7 cellular contexts compared by ENCODE assay signal in genomic region chr17:75412455-75413317, GRCh38. TPM values are rescaled to one million over a fixed set of nuclear protein-coding genes. Genes with fewer than 3 reads are reported as not detected.
DNase-seq lines count a peak whose midpoint lies in the region; ATAC-seq and TF ChIP-seq lines count a peak whose summit lies in the region.

No MANE protein-coding gene starts in this region.

- no peak for TF ChIP-seq EP300 in neural cell (conservative IDR thresholded peaks at IDR 0.05; ENCODE audit: poor library complexity, severe bottlenecking)

- no peaks in the 10 kb centered on the region for H3K9me3 Mint-ChIP-seq in activated T-cell treated with anti-CD3 and anti-CD28 coated beads, Interleukin-2, amount 50 U/mL, for 4 hours

- H3K27ac ChIP-seq in KMS-11 (no peak overlapping the region), PC-3 (ENCODE audit: low read length) (no peak overlapping the region), neural cell (ENCODE audit: low read length) (no peak overlapping the region), substantia nigra (ENCODE audit: low read depth, low read length, poor library complexity, severe bottlenecking) (no peak overlapping the region)

- peaks cover 6% of the 10 kb centered on the region for H3K4me1 ChIP-seq in KMS-11 (ENCODE audit: low read depth, poor library complexity, severe bottlenecking)
- H3K4me1 ChIP-seq in PC-3 (ENCODE audit: insufficient read depth, low read length) = 0 out of 2 replicates have a peak, but pooled peaks cover 3% of the 10 kb centered on the region

- peaks cover 7% of the 10 kb centered on the region for H3K27me3 Mint-ChIP-seq in activated T-cell treated with anti-CD3 and anti-CD28 coated beads, Interleukin-2, amount 50 U/mL, for 4 hours (ENCODE audit: low read depth)

- H3K9ac ChIP-seq in KMS-11 (no peak overlapping the region), PC-3 (ENCODE audit: low read length) (no peak overlapping the region), neural cell (ENCODE audit: low read length) (peak overlapping the region; percentile 16)

- CTCF ChIA-PET in PC-3 (lab: Charles Lee) = interaction anchor here (0.6 to 1.5 kb wide), 7 partner anchors 66 to 450 kb away, joined by 3 to 12 read pairs (median 3); partner anchors contain the start of genes MIF4GD and SLC25A19

- H3K36me3 ChIP-seq in KMS-11 (ENCODE audit: insufficient read depth) (no peaks in the 10 kb centered on the region), PC-3 (ENCODE audit: low read depth, low read length) (no peaks in the 10 kb centered on the region), neural cell (ENCODE audit: insufficient read depth, low read length) (no peaks in the 10 kb centered on the region)

- H3K9me3 ChIP-seq in PC-3 (ENCODE audit: low read length) = no peaks in the 10 kb centered on the region
- no peaks in the 10 kb centered on the region for H3K9me3 ChIP-seq in neural cell (ENCODE audit: low read length)

- intact Hi-C loops in PC-3 (cut with micrococcal nuclease) = loop anchor here (2.0 to 10.0 kb wide), 3 partner anchors 142 to 298 kb away; partner anchors contain the start of genes MIF4GD and NUP85

- no peak overlapping the region for H3K4me3 ChIP-seq in KMS-11 (IDR thresholded peaks at IDR 0.05; ENCODE audit: insufficient read depth, low read depth, low read length)
- peak overlapping the region; percentile 42 for H3K4me3 ChIP-seq in PC-3 (ENCODE audit: low read length)
- no peak overlapping the region for H3K4me3 ChIP-seq in neural cell (ENCODE audit: low read length)

- TF ChIP-seq CTCF in GM12874 (IDR thresholded peaks at IDR 0.05; ENCODE audit: insufficient read depth, low read depth, low read length) = peak; percentile 80
- peak; percentile 87 for TF ChIP-seq CTCF in KMS-11 (conservative IDR thresholded peaks at IDR 0.05; ENCODE audit: low read depth, low read length)
- TF ChIP-seq CTCF in PC-3 (conservative IDR thresholded peaks at IDR 0.05; ENCODE audit: low read depth, low read length) = peak; percentile 91
- peak; percentile 91 for TF ChIP-seq CTCF in neural cell (IDR thresholded peaks at IDR 0.05; ENCODE audit: poor library complexity, severe bottlenecking)

- peak overlapping the region; percentile 48 for H3K4me3 Mint-ChIP-seq in activated T-cell treated with anti-CD3 and anti-CD28 coated beads, Interleukin-2, amount 50 U/mL, for 4 hours

- no peaks in the 10 kb centered on the region for H3K79me2 ChIP-seq in KMS-11 (ENCODE audit: insufficient read depth, low read depth)
- no peaks in the 10 kb centered on the region for H3K79me2 ChIP-seq in PC-3 (ENCODE audit: low read length)
- no peaks in the 10 kb centered on the region for H3K79me2 ChIP-seq in neural cell (replicated peaks; ENCODE audit: insufficient read depth, low read length)

- BruUV-seq in PC-3 (replicated peaks; lab: Mats Ljungman, UMichigan) = no TSS peak

- H3K27me3 ChIP-seq in KMS-11 (ENCODE audit: insufficient read depth, low read depth) (peaks cover 21% of the 10 kb centered on the region; the same call in 1 of the 2 replicates), PC-3 (ENCODE audit: low read length) (no peaks in the 10 kb centered on the region), neural cell (ENCODE audit: insufficient read depth, low read depth, low read length) (peaks cover 8% of the 10 kb centered on the region)

- H3K36me3 Mint-ChIP-seq in activated T-cell treated with anti-CD3 and anti-CD28 coated beads, Interleukin-2, amount 50 U/mL, for 4 hours (ENCODE audit: insufficient read depth) = no peaks in the 10 kb centered on the region

- POLR2A ChIA-PET in PC-3 (lab: Charles Lee; ENCODE audit: unreplicated experiment) = no interaction called here

- peak; percentile 84 for ATAC-seq in PC-3
- peak; percentile 85 to 89 for ATAC-seq in activated T-cell treated with anti-CD3 and anti-CD28 coated beads, Interleukin-2, amount 50 U/mL, for 4 hours

- H3K4me2 ChIP-seq in KMS-11 = peak overlapping the region; percentile 51
- peak overlapping the region; percentile 70 for H3K4me2 ChIP-seq in PC-3 (ENCODE audit: low read length)
- no peak overlapping the region for H3K4me2 ChIP-seq in neural cell (ENCODE audit: low read length)

- H2AFZ ChIP-seq in KMS-11 (ENCODE audit: low read depth) = peak overlapping the region; percentile 46; the same call in 1 of the 2 replicates
- peak overlapping the region; percentile 58 for H2AFZ ChIP-seq in PC-3 (ENCODE audit: low read length)
- H2AFZ ChIP-seq in neural cell (ENCODE audit: low read depth, low read length) = no peak overlapping the region

- TF ChIP-seq RAD21 in neural cell (conservative IDR thresholded peaks at IDR 0.05) = peak; percentile 92

- H3K9me2 ChIP-seq in PC-3 (replicated peaks; ENCODE audit: low read length) (no peaks in the 10 kb centered on the region), neural cell (ENCODE audit: insufficient read depth, low read length) (no peaks in the 10 kb centered on the region)

- H3F3A ChIP-seq in PC-3 (ENCODE audit: low read length, unreplicated experiment) (no peaks in the 10 kb centered on the region), neural cell (ENCODE audit: insufficient read depth, low read length, poor library complexity, severe bottlenecking) (no peaks in the 10 kb centered on the region)

- DNase-seq in PC-3 (peak; percentile 88), fibroblast of peridontal ligament (ENCODE audit: extremely low read depth) (peak; percentile 78), substantia nigra (lab: John Stamatoyannopoulos, UW) (peak in 38 of 49 donors; percentile 4 to 59 (median 28))
- DNase-seq in activated T-cell treated with anti-CD3 and anti-CD28 coated beads, Interleukin-2, amount 50 U/mL, for 4 hours = peak; percentile 69

- peaks cover 15% of the 10 kb centered on the region for H3K4me1 Mint-ChIP-seq in activated T-cell treated with anti-CD3 and anti-CD28 coated beads, Interleukin-2, amount 50 U/mL, for 4 hours (ENCODE audit: low read depth)

- H4K20me1 ChIP-seq in KMS-11 (ENCODE audit: insufficient read depth) (no peaks in the 10 kb centered on the region), PC-3 (ENCODE audit: low read length) (no peaks in the 10 kb centered on the region), neural cell (ENCODE audit: insufficient read depth) (no peaks in the 10 kb centered on the region)

TF ChIP-seq in neural cell, 6 proteins besides CTCF, POLR2A, EP300 and RAD21:
- TF ChIP-seq TAF1 (IDR thresholded peaks at IDR 0.05; ENCODE audit: low read depth) = no peak
- peak; percentile 84 for TF ChIP-seq SMC3 (conservative IDR thresholded peaks at IDR 0.05; ENCODE audit: poor library complexity)

RNA-seq across cellular contexts. Expression of gene GRB2, which starts 7.2 kb away (rescaled TPM):
- 224 and 282 TPM in 2 replicates for total RNA-seq in PC-3 (2014; rRNA removed)
- 100 to 1,000 TPM; 186 to 210 (median 207) TPM for total RNA-seq in activated T-cell treated with anti-CD3 and anti-CD28 coated beads, Interleukin-2, amount 50 U/mL, for 4 hours
- 134 and 150 TPM in 2 replicates for polyA plus RNA-seq in neural cell
- polyA minus RNA-seq in neural cell = 108 and 118 TPM in 2 replicates

RNA-seq across cellular contexts. Expression of gene TMEM94, which starts 43.7 kb away (rescaled TPM):
- 45.6 and 88.3 TPM in 2 replicates for total RNA-seq in PC-3 (2014; rRNA removed)
- 10 to 100 TPM; 44.0 to 49.6 (median 46.6) TPM for total RNA-seq in activated T-cell treated with anti-CD3 and anti-CD28 coated beads, Interleukin-2, amount 50 U/mL, for 4 hours
- polyA plus RNA-seq in neural cell = 37.0 and 66.1 TPM in 2 replicates
- polyA minus RNA-seq in neural cell = 85.1 and 91.5 TPM in 2 replicates

Comparison
In these comparisons a context has a peak if more than half of its experiments do, and no peak if none do; other contexts are left out.
1. DNase-seq: peak in every context shown above with its lines; median percentile 88 in PC-3; 78 in fibroblast of peridontal ligament; 69 in activated T-cell treated with anti-CD3 and anti-CD28 coated beads, Interleukin-2, amount 50 U/mL, for 4 hours; 28 in substantia nigra.